In genomic region chr12:48175613-48176416, GRCh38 we compare ENCODE assay signal across 17 cellular contexts. TPM values are rescaled to one million over a fixed set of nuclear protein-coding genes. Genes with fewer than 3 reads are reported as not detected.
A peak's percentile ranks its signal among the peaks of the same experiment; 100 is the strongest.
DNase-seq lines count a peak whose midpoint lies in the region; ATAC-seq, FAIRE-seq and TF ChIP-seq lines count a peak whose summit lies in the region.
"Had no signal": no experiment of that assay in that cellular context is flagged by ENCODE, and none has a peak within 500 bp of the region (broad histone marks: within the 10 kb centered on the region; RNA-seq: fewer than 3 reads in every experiment).

No MANE protein-coding gene starts in this region.

- no peak overlapping the region for H3K18ac ChIP-seq in neuronal stem cell (ENCODE audit: low read length)

- H2BK15ac ChIP-seq in neuronal stem cell (ENCODE audit: low read length), result no peak overlapping the region

- peak overlapping the region; percentile 83 for H2AFZ ChIP-seq in neuronal stem cell (ENCODE audit: low read length)

- H3K4me1 ChIP-seq in neuronal stem cell (ENCODE audit: control insufficient read depth in 2 of 2, insufficient read depth in 1 of 2, low read depth in 1 of 2, low read length in 2 of 2) (peaks cover 4 to 6% of the 10 kb centered on the region in 2 donors), left lung (no peaks in the 10 kb centered on the region)
- H3K4me1 ChIP-seq: ascending aorta, testis had no signal

- no peak overlapping the region for H3K4me2 ChIP-seq in neuronal stem cell (ENCODE audit: insufficient read depth, low read length, poor library complexity, severe bottlenecking)

- H3K23ac ChIP-seq in neuronal stem cell (ENCODE audit: low read depth, low read length, poor library complexity), result no peak overlapping the region

- H3K4ac ChIP-seq in neuronal stem cell (ENCODE audit: low read length), result no peak overlapping the region

- ATAC-seq in left lung (no peak), HG02571 (IDR thresholded peaks at IDR 0.05; ENCODE audit: unreplicated experiment) (no peak)
- ATAC-seq: Panc1 had no signal

- H3K27ac ChIP-seq in neuronal stem cell (replicated peaks; ENCODE audit: low read length), result no peak overlapping the region
- H3K27ac ChIP-seq in left lung, result no peak overlapping the region
- H3K27ac ChIP-seq: ascending aorta, HL-60, testis had no signal

- H3K4me1 Mint-ChIP-seq in activated CD4-positive, alpha-beta T cell treated with anti-CD3 and anti-CD28 coated beads, Interleukin-2, amount 10 ng/mL, durations not matched to agents 7 days and 5 days, result peaks cover 14% of the 10 kb centered on the region

- POLR2A ChIA-PET in activated CD4-positive, alpha-beta T cell treated with anti-CD3 and anti-CD28 coated beads, Interleukin-2, amount 10 ng/mL, durations not matched to agents 7 days and 5 days (lab: Charles Lee), result no interaction called here

- H3K27me3 Mint-ChIP-seq in activated CD4-positive, alpha-beta T cell treated with anti-CD3 and anti-CD28 coated beads, Interleukin-2, amount 10 ng/mL, durations not matched to agents 7 days and 5 days, result peaks cover 27% of the 10 kb centered on the region

- no peak overlapping the region for H2BK12ac ChIP-seq in neuronal stem cell (ENCODE audit: low read length)

- H4K91ac ChIP-seq in neuronal stem cell (ENCODE audit: low read depth, low read length, poor library complexity), result no peak overlapping the region

- no peak overlapping the region for H3K4me3 ChIP-seq in neuronal stem cell (ENCODE audit: low read length in 2 of 2)
- no peak overlapping the region for H3K4me3 ChIP-seq in left lung
- H3K4me3 ChIP-seq: ascending aorta, testis had no signal

- no peak for DNase-seq in activated CD4-positive, alpha-beta T cell treated with anti-CD3 and anti-CD28 coated beads, Interleukin-2, amount 10 ng/mL, durations not matched to agents 7 days and 5 days
- DNase-seq in activated CD4-positive, alpha-beta T cell treated with anti-CD3 and anti-CD28 coated beads, Interleukin-2, amount 50 U/mL, for 1 hour, result no peak
- DNase-seq in NCI-H2171 (lab: John Stamatoyannopoulos, UW) (peak; percentile 27), dedifferentiated amniotic fluid mesenchymal stem cell (ENCODE audit: extremely low spot score) (peak; percentile 67), neuronal stem cell (ENCODE audit: low spot score) (no peak), urothelium cell line (ENCODE audit: low spot score) (no peak), left lung (no peak)
- DNase-seq: activated CD8-positive, alpha-beta memory T cell treated with anti-CD3 and anti-CD28 coated beads, Interleukin-2, amount 50 U/mL, for 48 hours; GDM1; hippocampal formation; NCI-H1092; testis had no signal

- H3K79me1 ChIP-seq in neuronal stem cell (ENCODE audit: low read depth, low read length), result no peaks in the 10 kb centered on the region

- H3K36me3 ChIP-seq in neuronal stem cell (replicated peaks in 1 of 2; ENCODE audit: control insufficient read depth in 2 of 2, insufficient read depth in 2 of 2, low read length in 2 of 2), result no peaks in the 10 kb centered on the region
- H3K36me3 ChIP-seq in left lung, result no peaks in the 10 kb centered on the region
- H3K36me3 ChIP-seq: ascending aorta had no signal

- no peak overlapping the region for H2BK5ac ChIP-seq in neuronal stem cell (ENCODE audit: low read length)

- H3K9me3 ChIP-seq in neuronal stem cell (replicated peaks in 1 of 2; ENCODE audit: control insufficient read depth in 2 of 2, insufficient read depth in 1 of 2, low read depth in 1 of 2, low read length in 2 of 2) (no peaks in the 10 kb centered on the region), left lung (no peaks in the 10 kb centered on the region)
- H3K9me3 ChIP-seq: ascending aorta, testis had no signal

- no peak overlapping the region for H2AK5ac ChIP-seq in neuronal stem cell (ENCODE audit: low read depth, low read length)

- no peaks in the 10 kb centered on the region for H3K9me3 Mint-ChIP-seq in activated CD4-positive, alpha-beta T cell treated with anti-CD3 and anti-CD28 coated beads, Interleukin-2, amount 10 ng/mL, durations not matched to agents 7 days and 5 days

- no peaks in the 10 kb centered on the region for H3K27me3 ChIP-seq in neuronal stem cell (ENCODE audit: control insufficient read depth in 3 of 3, insufficient read depth in 3 of 3, low read depth in 1 of 3, low read length in 3 of 3)
- peaks cover 0 to 32% of the 10 kb centered on the region in 2 donors for H3K27me3 ChIP-seq in left lung
- H3K27me3 ChIP-seq: ascending aorta, testis had no signal

- no peak overlapping the region for H2BK120ac ChIP-seq in neuronal stem cell (ENCODE audit: low read depth, low read length)

- peak overlapping the region; percentile 52 for H3K27ac Mint-ChIP-seq in activated CD4-positive, alpha-beta T cell treated with anti-CD3 and anti-CD28 coated beads, Interleukin-2, amount 10 ng/mL, durations not matched to agents 7 days and 5 days

- no peak overlapping the region for H3K14ac ChIP-seq in neuronal stem cell (ENCODE audit: low read length)

- no peak for TF ChIP-seq CTCF in left lung (IDR thresholded peaks at IDR 0.05)

- H4K8ac ChIP-seq in neuronal stem cell (ENCODE audit: low read depth, low read length), result no peak overlapping the region

- no peaks in the 10 kb centered on the region for H3K36me3 Mint-ChIP-seq in activated CD4-positive, alpha-beta T cell treated with anti-CD3 and anti-CD28 coated beads, Interleukin-2, amount 10 ng/mL, durations not matched to agents 7 days and 5 days (ENCODE audit: low read depth)

- H3K4me3 Mint-ChIP-seq in activated CD4-positive, alpha-beta T cell treated with anti-CD3 and anti-CD28 coated beads, Interleukin-2, amount 10 ng/mL, durations not matched to agents 7 days and 5 days, result peak overlapping the region; percentile 11

- intact Hi-C loops in left lung (cut with DNase I), result no loop called here

- no peak for FAIRE-seq in urothelium cell line (lab: Jason Lieb, UNC)

- WGBS in neuronal stem cell (ENCODE audit: extremely low coverage in 2 of 2, insufficient read length in 2 of 2, insufficient replicate concordance in 1 of 2), 2 donors, result no CpG with 5 or more reads among the region's 3 CpGs

- H3K9ac ChIP-seq in neuronal stem cell (ENCODE audit: low read depth, low read length, poor library complexity), result no peak overlapping the region

- CTCF ChIA-PET in activated CD4-positive, alpha-beta T cell treated with anti-CD3 and anti-CD28 coated beads, Interleukin-2, amount 10 ng/mL, durations not matched to agents 7 days and 5 days (lab: Charles Lee), result interaction anchor here (1.0 to 1.4 kb wide), 2 partner anchors 18 to 311 kb away, joined by 3 to 4 read pairs; partner anchors contain the start of gene ASB8

RNA-seq across cellular contexts. Expression of gene CCDC184, which starts 7.6 kb away (rescaled TPM):
- total RNA-seq in activated CD4-positive, alpha-beta T cell treated with anti-CD3 and anti-CD28 coated beads, Interleukin-2, amount 10 ng/mL, durations not matched to agents 7 days and 5 days, result under 1 TPM; 0.17 to 0.22 TPM
- polyA plus RNA-seq in neuronal stem cell (2013, experiment 1 of 2), result 3.2 TPM
- 3.0 TPM for polyA plus RNA-seq in neuronal stem cell (2013, experiment 2 of 2)
- total RNA-seq in left lung, result under 1 TPM; 0.58 to 0.73 TPM

RNA-seq across cellular contexts. Expression of gene ASB8, which starts 18.5 kb away (rescaled TPM):
- total RNA-seq in activated CD4-positive, alpha-beta T cell treated with anti-CD3 and anti-CD28 coated beads, Interleukin-2, amount 10 ng/mL, durations not matched to agents 7 days and 5 days, result 10 to 100 TPM; 44.7 to 46.4 TPM
- polyA plus RNA-seq in neuronal stem cell (2013, experiment 1 of 2), result 6.1 TPM
- polyA plus RNA-seq in neuronal stem cell (2013, experiment 2 of 2), result 6.7 TPM
- 10 to 100 TPM; 26.8 to 30.4 TPM for total RNA-seq in left lung

RNA-seq across cellular contexts. Expression of gene OR10AD1, which starts 27.3 kb away (rescaled TPM):
- not detected for total RNA-seq in activated CD4-positive, alpha-beta T cell treated with anti-CD3 and anti-CD28 coated beads, Interleukin-2, amount 10 ng/mL, durations not matched to agents 7 days and 5 days
- not detected for polyA plus RNA-seq in neuronal stem cell (2013, experiment 1 of 2)
- not detected for polyA plus RNA-seq in neuronal stem cell (2013, experiment 2 of 2)
- not detected for total RNA-seq in left lung
- total RNA-seq: ascending aorta, mononuclear cell, testis had no signal

RNA-seq across cellular contexts. Expression of gene PFKM, which starts 56.7 kb away (rescaled TPM):
- total RNA-seq in activated CD4-positive, alpha-beta T cell treated with anti-CD3 and anti-CD28 coated beads, Interleukin-2, amount 10 ng/mL, durations not matched to agents 7 days and 5 days, result 10 to 100 TPM; 16.0 to 19.5 TPM
- polyA plus RNA-seq in neuronal stem cell (2013, experiment 1 of 2), result 68.0 TPM
- 69.3 TPM for polyA plus RNA-seq in neuronal stem cell (2013, experiment 2 of 2)
- 10 to 100 TPM; 52.3 to 61.6 TPM for total RNA-seq in left lung

Comparison
In these comparisons a context has a peak if more than half of its experiments do, and no peak if none do; other contexts are left out.
1. DNase-seq: peak in NCI-H2171 (single experiment) and dedifferentiated amniotic fluid mesenchymal stem cell (single experiment); none in activated CD4-positive, alpha-beta T cell treated with anti-CD3 and anti-CD28 coated beads, Interleukin-2, amount 10 ng/mL, durations not matched to agents 7 days and 5 days (single experiment), activated CD4-positive, alpha-beta T cell treated with anti-CD3 and anti-CD28 coated beads, Interleukin-2, amount 50 U/mL, for 1 hour (single experiment), neuronal stem cell (single experiment), urothelium cell line (single experiment) and left lung (0 of 2).